ENCODE assay signal across 22 cellular contexts in genomic region chr2:206701952-206702630, GRCh38. TPM values are rescaled to one million over a fixed set of nuclear protein-coding genes. Genes with fewer than 3 reads are reported as not detected.
"Had no signal": no experiment of that assay in that cellular context is flagged by ENCODE, and none has a peak within 500 bp of the region (broad histone marks: within the 10 kb centered on the region; RNA-seq: fewer than 3 reads in every experiment).

No MANE protein-coding gene starts in this region.

- ATAC-seq: foreskin keratinocyte; left cardiac atrium; naive thymus-derived CD8-positive, alpha-beta T cell; upper lobe of right lung had no signal

- H2AFZ ChIP-seq: hepatocyte had no signal

- DNase-seq: activated CD4-positive, CD25-positive, alpha-beta regulatory T cell treated with anti-CD3 and anti-CD28 coated beads, Interleukin-2, amount 50 U/mL, for 72 hours; activated gamma-delta T cell; foreskin keratinocyte; left cardiac atrium; naive thymus-derived CD8-positive, alpha-beta T cell; sigmoid colon; stimulated activated CD8-positive, alpha-beta memory T cell treated with anti-CD3 and anti-CD28 coated beads, Interleukin-4, amount 100 ng/mL, for 48 hours; stimulated activated naive CD4-positive, alpha-beta T cell; upper lobe of right lung had no signal

- H3K36me3 ChIP-seq: breast epithelium, sigmoid colon, upper lobe of right lung had no signal

- H3K4me1 Mint-ChIP-seq: activated naive CD4-positive, alpha-beta T cell treated with anti-CD3 and anti-CD28 coated beads, Interleukin-2, amount 50 U/mL, for 24 hours had no signal

- H3K27me3 ChIP-seq: breast epithelium, sigmoid colon, upper lobe of right lung had no signal

- H3K4me1 ChIP-seq: breast epithelium, foreskin keratinocyte, sigmoid colon, upper lobe of right lung had no signal

- H3K4me2 ChIP-seq: hepatocyte had no signal

- H3K79me2 ChIP-seq: hepatocyte had no signal

- H3K4me3 Mint-ChIP-seq: activated naive CD4-positive, alpha-beta T cell treated with anti-CD3 and anti-CD28 coated beads, Interleukin-2, amount 50 U/mL, for 24 hours; naive thymus-derived CD8-positive, alpha-beta T cell had no signal

- H3K4me3 ChIP-seq: breast epithelium, coronary artery, hepatocyte, sigmoid colon, upper lobe of right lung had no signal

- H3K9me3 Mint-ChIP-seq: activated naive CD4-positive, alpha-beta T cell treated with anti-CD3 and anti-CD28 coated beads, Interleukin-2, amount 50 U/mL, for 24 hours; naive thymus-derived CD8-positive, alpha-beta T cell had no signal

- H3K36me3 Mint-ChIP-seq: activated naive CD4-positive, alpha-beta T cell treated with anti-CD3 and anti-CD28 coated beads, Interleukin-2, amount 50 U/mL, for 24 hours; naive thymus-derived CD8-positive, alpha-beta T cell had no signal

- H3K27ac ChIP-seq: breast epithelium, coronary artery, foreskin keratinocyte, hepatocyte, sigmoid colon, upper lobe of right lung, VCaP had no signal

- H3K27ac Mint-ChIP-seq: activated naive CD4-positive, alpha-beta T cell treated with anti-CD3 and anti-CD28 coated beads, Interleukin-2, amount 50 U/mL, for 24 hours had no signal

- H3K9me3 ChIP-seq: breast epithelium, sigmoid colon, upper lobe of right lung had no signal

RNA-seq across cellular contexts. Expression of gene DYTN, which starts 16.1 kb away (rescaled TPM):
- total RNA-seq: activated CD8-positive, alpha-beta memory T cell treated with anti-CD3 and anti-CD28 coated beads for 36 hours; astrocyte; breast epithelium; epithelial cell of proximal tubule; fibroblast of lung; foreskin keratinocyte; hepatocyte; left cardiac atrium; lower leg skin; mesenteric fat pad; naive thymus-derived CD8-positive, alpha-beta T cell; sigmoid colon; upper lobe of right lung had no signal
- polyA plus RNA-seq: adipose tissue; fibroblast of lung; foreskin keratinocyte; hepatocyte; naive thymus-derived CD8-positive, alpha-beta T cell; sigmoid colon; thymus had no signal

RNA-seq across cellular contexts. Expression of gene FAM237A, which starts 59.8 kb away (rescaled TPM):
- total RNA-seq: activated CD8-positive, alpha-beta memory T cell treated with anti-CD3 and anti-CD28 coated beads for 36 hours; astrocyte; breast epithelium; epithelial cell of proximal tubule; fibroblast of lung; foreskin keratinocyte; hepatocyte; left cardiac atrium; lower leg skin; mesenteric fat pad; naive thymus-derived CD8-positive, alpha-beta T cell; sigmoid colon; upper lobe of right lung had no signal
- polyA plus RNA-seq: adipose tissue; fibroblast of lung; foreskin keratinocyte; hepatocyte; naive thymus-derived CD8-positive, alpha-beta T cell; sigmoid colon had no signal
